ENCODE assay signal across 8 cellular contexts in genomic region chr3:109081746-109082510, GRCh38. TPM values are rescaled to one million over a fixed set of nuclear protein-coding genes. Genes with fewer than 3 reads are reported as not detected.
A peak's percentile ranks its signal among the peaks of the same experiment; 100 is the strongest.
DNase-seq lines count a peak whose midpoint lies in the region; ATAC-seq and TF ChIP-seq lines count a peak whose summit lies in the region.

No MANE protein-coding gene starts in this region.

- no peaks in the 10 kb centered on the region for H3K4me1 ChIP-seq in SK-N-SH (ENCODE audit: control insufficient read depth in 1 of 2, insufficient read depth in 2 of 2, low read depth in 1 of 2, low read length in 1 of 2)

- WGBS in SK-N-SH (ENCODE audit: low lambda C conversion rate): 31% methylated on average over 6 of the region's 6 CpGs

- POLR2A ChIA-PET in SK-N-SH (lab: Yijun Ruan, JAX): no interaction called here

- no peaks in the 10 kb centered on the region for H3K9me3 Mint-ChIP-seq in osteocyte (ENCODE audit: unreplicated experiment)

- H2AFZ ChIP-seq in SK-N-SH (ENCODE audit: low read depth): no peak overlapping the region

- no peaks in the 10 kb centered on the region for H3K4me1 Mint-ChIP-seq in osteocyte (ENCODE audit: unreplicated experiment)

- H3K4me2 ChIP-seq in SK-N-SH: no peak overlapping the region

- no peak for TF ChIP-seq EP300 in SK-N-SH (IDR thresholded peaks at IDR 0.05; ENCODE audit: borderline replicate concordance in 1 of 2, low read depth in 1 of 2, low read length in 1 of 2)

- no peaks in the 10 kb centered on the region for H3K36me3 Mint-ChIP-seq in osteocyte (ENCODE audit: unreplicated experiment)

- H3F3A ChIP-seq in SK-N-SH (replicated peaks; ENCODE audit: insufficient read depth): no peaks in the 10 kb centered on the region

- no peak overlapping the region for H3K9ac ChIP-seq in SK-N-SH

- peak; percentile 87 for TF ChIP-seq CTCF in SK-N-SH (IDR thresholded peaks at IDR 0.05)
- TF ChIP-seq CTCF in epithelial cell of proximal tubule (conservative IDR thresholded peaks at IDR 0.05; ENCODE audit: low read depth, low read length): peak; percentile 94
- peak; percentile 70 for TF ChIP-seq CTCF in osteocyte (IDR thresholded peaks at IDR 0.05)

- no peaks in the 10 kb centered on the region for H3K27me3 ChIP-seq in SK-N-SH (ENCODE audit: insufficient read depth)

- peak; percentile 10 for DNase-seq in activated naive CD4-positive, alpha-beta T cell treated with Interleukin-2 at 50 U/mL for 16 hours
- DNase-seq in activated naive CD4-positive, alpha-beta T cell (lab: John Stamatoyannopoulos, UW): no peak
- DNase-seq in SK-N-SH: peak; percentile 34
- peak; percentile 57 for DNase-seq in epithelial cell of proximal tubule (ENCODE audit: low read depth)
- DNase-seq in osteocyte (ENCODE audit: extremely low spot score, unreplicated experiment): no peak
- no peak for DNase-seq in DMS114 treated with DMSO at 0.1 percent for 48 hours (lab: John Stamatoyannopoulos, UW; ENCODE audit: unreplicated experiment)

- H3K79me2 ChIP-seq in SK-N-SH (ENCODE audit: insufficient read depth): no peaks in the 10 kb centered on the region

- 0 out of 2 replicates have a peak, but pooled peaks cover 3% of the 10 kb centered on the region for H3K9me3 ChIP-seq in SK-N-SH

- H3K27me3 Mint-ChIP-seq in osteocyte (ENCODE audit: unreplicated experiment): peaks cover 45% of the 10 kb centered on the region

- peak; percentile 77 for TF ChIP-seq RAD21 in SK-N-SH (IDR thresholded peaks at IDR 0.05; ENCODE audit: low read length)

- H3K4me3 ChIP-seq in SK-N-SH (ENCODE audit: low read depth in 2 of 2, low read length in 1 of 2) (no peak overlapping the region; a peak in 1 of 4 replicates), epithelial cell of proximal tubule (ENCODE audit: low read depth, low read length) (no peak overlapping the region)

- CTCF ChIA-PET in SK-N-SH (lab: Yijun Ruan, JAX): interaction anchor here (0.6 to 4.1 kb wide), 17 partner anchors 11 to 1166 kb away, joined by 3 to 55 read pairs (median 3); no protein-coding TSS in a partner anchor

- H3K4me3 Mint-ChIP-seq in osteocyte (ENCODE audit: unreplicated experiment): no peak overlapping the region

- no peak overlapping the region for H3K27ac Mint-ChIP-seq in osteocyte (ENCODE audit: unreplicated experiment)

- no peak overlapping the region for H3K27ac ChIP-seq in SK-N-SH (ENCODE audit: low read depth in 2 of 2, low read length in 1 of 2)

- ATAC-seq in GM19452 (IDR thresholded peaks at IDR 0.05; ENCODE audit: unreplicated experiment) (peak; percentile 99), HG03354 (IDR thresholded peaks at IDR 0.05; ENCODE audit: poor library complexity, severe bottlenecking, unreplicated experiment) (peak; percentile 98)

- no peaks in the 10 kb centered on the region for H4K20me1 ChIP-seq in SK-N-SH (ENCODE audit: insufficient read depth)

- H3K9me2 ChIP-seq in SK-N-SH: no peaks in the 10 kb centered on the region

- H3K36me3 ChIP-seq in SK-N-SH (replicated peaks in 1 of 2; ENCODE audit: control insufficient read depth in 1 of 2, insufficient read depth in 2 of 2, low read length in 1 of 2): no peaks in the 10 kb centered on the region

TF ChIP-seq in SK-N-SH, 30 proteins besides CTCF, POLR2A, EP300 and RAD21:
- TF ChIP-seq FOXM1 (IDR thresholded peaks at IDR 0.05; ENCODE audit: low read depth) (no peak), CHD2 (IDR thresholded peaks at IDR 0.05; ENCODE audit: low read length, partially characterized antibody) (no peak), SMC3 (IDR thresholded peaks at IDR 0.05; ENCODE audit: low read depth, low read length) (peak; percentile 66)

RNA-seq across cellular contexts. Expression of gene MORC1, which starts 36.0 kb away (rescaled TPM):
- not detected in 2 replicates for polyA plus RNA-seq in SK-N-SH (2012; rRNA removed)
- not detected in 2 replicates for polyA plus RNA-seq in SK-N-SH (2012; cell fraction: cytosol; rRNA removed)
- not detected in 2 replicates for polyA plus RNA-seq in SK-N-SH (2012; cell fraction: nucleus; rRNA removed)
- not detected in 2 replicates for total RNA-seq in epithelial cell of proximal tubule
- not detected in 2 replicates for total RNA-seq in osteocyte

RNA-seq across cellular contexts. Expression of gene C3orf85, which starts 54.6 kb away (rescaled TPM):
- polyA plus RNA-seq in SK-N-SH (2012; rRNA removed): not detected in 2 replicates
- not detected in 2 replicates for polyA plus RNA-seq in SK-N-SH (2012; cell fraction: cytosol; rRNA removed)
- polyA plus RNA-seq in SK-N-SH (2012; cell fraction: nucleus; rRNA removed): not detected in 2 replicates
- not detected in 2 replicates for total RNA-seq in epithelial cell of proximal tubule
- total RNA-seq in osteocyte: not detected in 2 replicates

Comparison
In these comparisons a context has a peak if more than half of its experiments do, and no peak if none do; other contexts are left out.
1. DNase-seq: peak in activated naive CD4-positive, alpha-beta T cell treated with Interleukin-2 at 50 U/mL for 16 hours (single experiment), SK-N-SH (single experiment) and epithelial cell of proximal tubule (single experiment); none in activated naive CD4-positive, alpha-beta T cell (0 of 4), osteocyte (single experiment) and DMS114 treated with DMSO at 0.1 percent for 48 hours (single experiment).
2. Peak in every context shown above with its lines, with median percentiles within 50 percentile points of each other: CTCF ChIP-seq.